ENCODE assay signal across 9 cellular contexts in genomic region chr6:5723905-5724691, GRCh38.
A peak's percentile ranks its signal among the peaks of the same experiment; 100 is the strongest.
DNase-seq lines count a peak whose midpoint lies in the region; ATAC-seq lines count a peak whose summit lies in the region.
"Had no signal": no experiment of that assay in that cellular context is flagged by ENCODE, and none has a peak within 500 bp of the region (broad histone marks: within the 10 kb centered on the region; RNA-seq: fewer than 3 reads in every experiment).

No MANE protein-coding gene starts in this region.

- no peaks in the 10 kb centered on the region for H3K9me3 Mint-ChIP-seq in CD8-positive, alpha-beta memory T cell

- H3K4me3 Mint-ChIP-seq in CD8-positive, alpha-beta memory T cell = peak overlapping the region in 1 of 7 donors; percentile 14

- H3K36me3 ChIP-seq in CD8-positive, alpha-beta memory T cell (ENCODE audit: insufficient read depth, low read length) = no peaks in the 10 kb centered on the region
- H3K36me3 ChIP-seq: thoracic aorta had no signal

- H3K4me3 ChIP-seq in CD8-positive, alpha-beta memory T cell (ENCODE audit: low read length) = no peak overlapping the region
- H3K4me3 ChIP-seq: thoracic aorta had no signal

- POLR2A ChIA-PET in CD8-positive, alpha-beta memory T cell (lab: Charles Lee) = no interaction called here

- peaks cover 0 to 12% (median 2%) of the 10 kb centered on the region in 3 donors for H3K4me1 Mint-ChIP-seq in CD8-positive, alpha-beta memory T cell

- H3K27ac Mint-ChIP-seq in CD8-positive, alpha-beta memory T cell = no peak overlapping the region

- CTCF ChIA-PET in CD8-positive, alpha-beta memory T cell (lab: Charles Lee) = interaction anchor here (0.6 kb wide), 1 partner anchor 39 kb away, joined by 3 read pairs; no protein-coding TSS in a partner anchor

- no peak overlapping the region for H3K27ac ChIP-seq in CD8-positive, alpha-beta memory T cell (ENCODE audit: low read depth, low read length)

- DNase-seq in NOMO-1 treated with dmso at 0.1 percent for 144 hours (lab: John Stamatoyannopoulos, UW; ENCODE audit: unreplicated experiment) (peak; percentile 87), hypothalamus (lab: John Stamatoyannopoulos, UW) (peak in 30 of 51 donors; percentile 4 to 51 (median 19)), NCI-H345 (lab: John Stamatoyannopoulos, UW) (no peak), DMS79 treated with DMSO at 0.1 percent for 48 hours (lab: John Stamatoyannopoulos, UW) (no peak)
- DNase-seq in stimulated activated naive CD4-positive, alpha-beta T cell treated with Interleukin-2 at 50 U/mL for 16 hours (lab: John Stamatoyannopoulos, UW) = no peak
- no peak for DNase-seq in CD8-positive, alpha-beta memory T cell

- H3K36me3 Mint-ChIP-seq in CD8-positive, alpha-beta memory T cell = no peaks in the 10 kb centered on the region

- ATAC-seq in GM18868 (IDR thresholded peaks at IDR 0.05; ENCODE audit: unreplicated experiment) = peak; percentile 93
- ATAC-seq in HG02610 (IDR thresholded peaks at IDR 0.05; ENCODE audit: unreplicated experiment) = peak; percentile 93

- no peaks in the 10 kb centered on the region for H3K4me1 ChIP-seq in CD8-positive, alpha-beta memory T cell (ENCODE audit: insufficient read depth, low read length)

- H3K9me3 ChIP-seq in CD8-positive, alpha-beta memory T cell (ENCODE audit: low read length) = no peaks in the 10 kb centered on the region
- H3K9me3 ChIP-seq: thoracic aorta had no signal

- H3K27me3 Mint-ChIP-seq in CD8-positive, alpha-beta memory T cell = no peaks in the 10 kb centered on the region

- no peaks in the 10 kb centered on the region for H3K27me3 ChIP-seq in CD8-positive, alpha-beta memory T cell (ENCODE audit: insufficient read depth, low read length, poor library complexity, severe bottlenecking)

Comparison
In these comparisons a context has a peak if more than half of its experiments do, and no peak if none do; other contexts are left out.
1. DNase-seq: peak in NOMO-1 treated with dmso at 0.1 percent for 144 hours (single experiment) and hypothalamus (30 of 51); none in NCI-H345 (single experiment), stimulated activated naive CD4-positive, alpha-beta T cell treated with Interleukin-2 at 50 U/mL for 16 hours (single experiment), DMS79 treated with DMSO at 0.1 percent for 48 hours (single experiment) and CD8-positive, alpha-beta memory T cell (0 of 5).